2 cellular contexts compared by ENCODE assay signal in genomic region chr3:29746163-29746562, GRCh38.
TF ChIP-seq lines count a peak whose summit lies in the region.

No MANE protein-coding gene starts in this region.

TF ChIP-seq in GM23338, 12 proteins besides CTCF, POLR2A, EP300 and RAD21:
- TF ChIP-seq ZNF462 (CRISPR knock-in tag; IDR thresholded peaks at IDR 0.05) (peak; percentile 52; the same call in 1 of the 2 replicates), NANOG (IDR thresholded peaks at IDR 0.05; ENCODE audit: borderline replicate concordance) (no peak)

TF ChIP-seq in endothelial cell of umbilical vein, 7 proteins besides CTCF, POLR2A, EP300 and RAD21:
- peak; percentile 63 for TF ChIP-seq JUN (IDR thresholded peaks at IDR 0.05; ENCODE audit: borderline replicate concordance, insufficient read depth, insufficient read length, low read depth)
- TF ChIP-seq MYC (IDR thresholded peaks at IDR 0.05; ENCODE audit: low read depth, low read length), result no peak
